ENCODE assay signal across 2 cellular contexts in the genomic region with DNA sequence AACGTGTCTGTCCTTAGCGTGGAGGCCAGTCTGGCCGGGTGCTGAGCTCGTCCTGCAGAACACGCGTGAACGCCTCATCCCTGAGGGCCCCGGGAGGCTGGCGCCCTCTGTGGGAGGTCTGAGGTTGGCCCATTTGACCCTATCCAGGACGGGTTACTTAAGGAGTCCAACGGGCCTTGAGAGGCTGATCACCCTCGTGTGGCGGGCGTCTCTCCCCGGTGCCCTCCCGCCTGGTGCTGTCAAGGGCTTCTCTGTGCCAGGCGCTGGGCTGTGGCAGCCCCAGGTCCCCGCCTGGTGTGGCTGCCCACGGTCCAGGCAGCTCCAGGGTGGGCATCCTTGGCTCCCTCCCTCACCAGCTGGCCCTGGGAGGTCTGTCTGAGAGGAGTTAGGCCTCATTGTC.
A peak's percentile ranks its signal among the peaks of the same experiment; 100 is the strongest.
TF ChIP-seq lines count a peak whose summit lies in the region.

No MANE protein-coding gene starts in this region.

TF ChIP-seq in K562, 482 proteins besides CTCF, POLR2A, EP300 and RAD21:
- TF ChIP-seq, protein P1, sequence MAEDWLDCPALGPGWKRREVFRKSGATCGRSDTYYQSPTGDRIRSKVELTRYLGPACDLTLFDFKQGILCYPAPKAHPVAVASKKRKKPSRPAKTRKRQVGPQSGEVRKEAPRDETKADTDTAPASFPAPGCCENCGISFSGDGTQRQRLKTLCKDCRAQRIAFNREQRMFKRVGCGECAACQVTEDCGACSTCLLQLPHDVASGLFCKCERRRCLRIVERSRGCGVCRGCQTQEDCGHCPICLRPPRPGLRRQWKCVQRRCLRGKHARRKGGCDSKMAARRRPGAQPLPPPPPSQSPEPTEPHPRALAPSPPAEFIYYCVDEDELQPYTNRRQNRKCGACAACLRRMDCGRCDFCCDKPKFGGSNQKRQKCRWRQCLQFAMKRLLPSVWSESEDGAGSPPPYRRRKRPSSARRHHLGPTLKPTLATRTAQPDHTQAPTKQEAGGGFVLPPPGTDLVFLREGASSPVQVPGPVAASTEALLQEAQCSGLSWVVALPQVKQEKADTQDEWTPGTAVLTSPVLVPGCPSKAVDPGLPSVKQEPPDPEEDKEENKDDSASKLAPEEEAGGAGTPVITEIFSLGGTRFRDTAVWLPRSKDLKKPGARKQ (CRISPR knock-in tag; IDR thresholded peaks at IDR 0.05), result 0 out of 2 replicates have a peak, but pooled peaks have one; percentile 51
- TF ChIP-seq, protein P2, sequence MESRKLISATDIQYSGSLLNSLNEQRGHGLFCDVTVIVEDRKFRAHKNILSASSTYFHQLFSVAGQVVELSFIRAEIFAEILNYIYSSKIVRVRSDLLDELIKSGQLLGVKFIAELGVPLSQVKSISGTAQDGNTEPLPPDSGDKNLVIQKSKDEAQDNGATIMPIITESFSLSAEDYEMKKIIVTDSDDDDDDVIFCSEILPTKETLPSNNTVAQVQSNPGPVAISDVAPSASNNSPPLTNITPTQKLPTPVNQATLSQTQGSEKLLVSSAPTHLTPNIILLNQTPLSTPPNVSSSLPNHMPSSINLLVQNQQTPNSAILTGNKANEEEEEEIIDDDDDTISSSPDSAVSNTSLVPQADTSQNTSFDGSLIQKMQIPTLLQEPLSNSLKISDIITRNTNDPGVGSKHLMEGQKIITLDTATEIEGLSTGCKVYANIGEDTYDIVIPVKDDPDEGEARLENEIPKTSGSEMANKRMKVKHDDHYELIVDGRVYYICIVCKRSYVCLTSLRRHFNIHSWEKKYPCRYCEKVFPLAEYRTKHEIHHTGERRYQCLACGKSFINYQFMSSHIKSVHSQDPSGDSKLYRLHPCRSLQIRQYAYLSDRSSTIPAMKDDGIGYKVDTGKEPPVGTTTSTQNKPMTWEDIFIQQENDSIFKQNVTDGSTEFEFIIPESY (CRISPR knock-in tag; IDR thresholded peaks at IDR 0.05), result 0 out of 2 replicates have a peak, but pooled peaks have one; percentile 42
- TF ChIP-seq SIN3B (IDR thresholded peaks at IDR 0.05; ENCODE audit: low read depth) (no peak), CAMTA2 (CRISPR knock-in tag; conservative IDR thresholded peaks at IDR 0.05) (no peak), CXXC5 (CRISPR knock-in tag; IDR thresholded peaks at IDR 0.05) (peak; percentile 15; the same call in 1 of the 2 replicates), RBM14 (IDR thresholded peaks at IDR 0.05; ENCODE audit: borderline replicate concordance, insufficient read depth, low read depth, low read length) (0 out of 2 replicates have a peak, but pooled peaks have one; percentile 20)
- TF ChIP-seq, protein P3, sequence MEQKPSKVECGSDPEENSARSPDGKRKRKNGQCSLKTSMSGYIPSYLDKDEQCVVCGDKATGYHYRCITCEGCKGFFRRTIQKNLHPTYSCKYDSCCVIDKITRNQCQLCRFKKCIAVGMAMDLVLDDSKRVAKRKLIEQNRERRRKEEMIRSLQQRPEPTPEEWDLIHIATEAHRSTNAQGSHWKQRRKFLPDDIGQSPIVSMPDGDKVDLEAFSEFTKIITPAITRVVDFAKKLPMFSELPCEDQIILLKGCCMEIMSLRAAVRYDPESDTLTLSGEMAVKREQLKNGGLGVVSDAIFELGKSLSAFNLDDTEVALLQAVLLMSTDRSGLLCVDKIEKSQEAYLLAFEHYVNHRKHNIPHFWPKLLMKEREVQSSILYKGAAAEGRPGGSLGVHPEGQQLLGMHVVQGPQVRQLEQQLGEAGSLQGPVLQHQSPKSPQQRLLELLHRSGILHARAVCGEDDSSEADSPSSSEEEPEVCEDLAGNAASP (IDR thresholded peaks at IDR 0.05), result no peak
- TF ChIP-seq, protein P4, sequence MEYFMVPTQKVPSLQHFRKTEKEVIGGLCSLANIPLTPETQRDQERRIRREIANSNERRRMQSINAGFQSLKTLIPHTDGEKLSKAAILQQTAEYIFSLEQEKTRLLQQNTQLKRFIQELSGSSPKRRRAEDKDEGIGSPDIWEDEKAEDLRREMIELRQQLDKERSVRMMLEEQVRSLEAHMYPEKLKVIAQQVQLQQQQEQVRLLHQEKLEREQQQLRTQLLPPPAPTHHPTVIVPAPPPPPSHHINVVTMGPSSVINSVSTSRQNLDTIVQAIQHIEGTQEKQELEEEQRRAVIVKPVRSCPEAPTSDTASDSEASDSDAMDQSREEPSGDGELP (CRISPR knock-in tag; IDR thresholded peaks at IDR 0.05; ENCODE audit: borderline replicate concordance), result peak; percentile 26; the same call in 1 of the 2 replicates
- TF ChIP-seq, protein P5, sequence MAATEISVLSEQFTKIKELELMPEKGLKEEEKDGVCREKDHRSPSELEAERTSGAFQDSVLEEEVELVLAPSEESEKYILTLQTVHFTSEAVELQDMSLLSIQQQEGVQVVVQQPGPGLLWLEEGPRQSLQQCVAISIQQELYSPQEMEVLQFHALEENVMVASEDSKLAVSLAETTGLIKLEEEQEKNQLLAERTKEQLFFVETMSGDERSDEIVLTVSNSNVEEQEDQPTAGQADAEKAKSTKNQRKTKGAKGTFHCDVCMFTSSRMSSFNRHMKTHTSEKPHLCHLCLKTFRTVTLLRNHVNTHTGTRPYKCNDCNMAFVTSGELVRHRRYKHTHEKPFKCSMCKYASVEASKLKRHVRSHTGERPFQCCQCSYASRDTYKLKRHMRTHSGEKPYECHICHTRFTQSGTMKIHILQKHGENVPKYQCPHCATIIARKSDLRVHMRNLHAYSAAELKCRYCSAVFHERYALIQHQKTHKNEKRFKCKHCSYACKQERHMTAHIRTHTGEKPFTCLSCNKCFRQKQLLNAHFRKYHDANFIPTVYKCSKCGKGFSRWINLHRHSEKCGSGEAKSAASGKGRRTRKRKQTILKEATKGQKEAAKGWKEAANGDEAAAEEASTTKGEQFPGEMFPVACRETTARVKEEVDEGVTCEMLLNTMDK (IDR thresholded peaks at IDR 0.05; ENCODE audit: borderline replicate concordance, insufficient read depth, low read depth, low read length, poor library complexity, severe bottlenecking), result peak; percentile 70

TF ChIP-seq in liver, 16 proteins besides CTCF, POLR2A, EP300 and RAD21:
- TF ChIP-seq JUND (IDR thresholded peaks at IDR 0.05) (no peak), FOXA1 (IDR thresholded peaks at IDR 0.05) (no peak)
- TF ChIP-seq, protein P2 (IDR thresholded peaks at IDR 0.05), result no peak
